In the genomic region with DNA sequence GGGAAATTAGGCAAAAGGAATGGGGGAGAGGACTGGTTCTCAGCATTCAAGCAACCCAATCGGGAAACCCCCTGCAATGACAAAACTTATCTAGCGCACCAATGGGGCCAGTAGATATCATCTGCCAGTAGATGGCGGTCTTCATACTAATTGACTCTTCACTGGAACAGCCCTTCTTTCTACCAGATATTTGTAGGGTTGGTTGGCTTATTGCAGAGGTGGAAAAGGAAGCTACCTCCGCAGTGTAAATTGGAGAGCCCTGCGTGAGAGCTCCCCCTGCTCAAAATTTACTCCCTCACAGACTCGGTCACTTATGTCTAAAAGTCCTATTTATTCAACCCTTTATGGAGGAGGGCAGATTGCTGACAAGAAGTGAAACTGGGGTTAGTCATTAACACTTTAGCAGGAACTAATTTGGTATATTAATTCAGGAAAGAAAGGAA, we compare ENCODE assay signal across 7 cellular contexts.
DNase-seq lines count a peak whose midpoint lies in the region; ATAC-seq and TF ChIP-seq lines count a peak whose summit lies in the region.

No MANE protein-coding gene starts in this region.

- H3K79me2 ChIP-seq in MM.1S (ENCODE audit: low read length) = no peaks in the 10 kb centered on the region

- H3K27me3 Mint-ChIP-seq in dendritic cell treated with granulocyte-macrophage colony-stimulating factor and Interleukin-4, amounts not matched to agents 40 ng/mL and 50 ng/mL, for 4 days = peaks cover 75% of the 10 kb centered on the region

- no peaks in the 10 kb centered on the region; the same call in 1 of the 2 replicates for H3F3A ChIP-seq in MM.1S (ENCODE audit: insufficient read depth, low read length)

- H3K9me3 ChIP-seq in MM.1S (replicated peaks; ENCODE audit: insufficient read depth, low read length) (no peaks in the 10 kb centered on the region), suprapubic skin (no peaks in the 10 kb centered on the region)

- no peak for TF ChIP-seq POLR2A in suprapubic skin (IDR thresholded peaks at IDR 0.05)

- intact Hi-C loops in dendritic cell treated with granulocyte-macrophage colony-stimulating factor and Interleukin-4, amounts not matched to agents 40 ng/mL and 50 ng/mL, for 4 days (cut with micrococcal nuclease) = loop anchor here (1.0 to 10.0 kb wide), 3 partner anchors 110 to 223 kb away; no protein-coding TSS in a partner anchor

- peak overlapping the region; percentile 60; the same call in 1 of the 2 replicates for H3K4me2 ChIP-seq in MM.1S (ENCODE audit: low read depth, low read length)

- no peak overlapping the region for H3K27ac Mint-ChIP-seq in dendritic cell treated with granulocyte-macrophage colony-stimulating factor and Interleukin-4, amounts not matched to agents 40 ng/mL and 50 ng/mL, for 4 days

- no peaks in the 10 kb centered on the region for H3K36me3 Mint-ChIP-seq in dendritic cell treated with granulocyte-macrophage colony-stimulating factor and Interleukin-4, amounts not matched to agents 40 ng/mL and 50 ng/mL, for 4 days (ENCODE audit: low read depth)

- WGBS in suprapubic skin = 43% methylated on average over 6 of the region's 6 CpGs

- peaks cover 51% of the 10 kb centered on the region for H3K4me1 Mint-ChIP-seq in dendritic cell treated with granulocyte-macrophage colony-stimulating factor and Interleukin-4, amounts not matched to agents 40 ng/mL and 50 ng/mL, for 4 days (ENCODE audit: low read depth)

- H3K4me3 ChIP-seq in HFF-Myc (replicated peaks; ENCODE audit: low read depth, low read length) (no peak overlapping the region), MM.1S (ENCODE audit: low read length) (no peak overlapping the region), suprapubic skin (no peak overlapping the region)

- no peak overlapping the region for H2AFZ ChIP-seq in MM.1S (ENCODE audit: low read length)

- TF ChIP-seq EP300 in suprapubic skin (IDR thresholded peaks at IDR 0.05) = no peak

- H3K9ac ChIP-seq in MM.1S (ENCODE audit: low read length) = peak overlapping the region; percentile 33; the same call in 1 of the 2 replicates

- H3K36me3 ChIP-seq in MM.1S (replicated peaks; ENCODE audit: insufficient read depth, low read length) = no peaks in the 10 kb centered on the region
- H3K36me3 ChIP-seq in suprapubic skin = no peaks in the 10 kb centered on the region

- H3K4me3 Mint-ChIP-seq in dendritic cell treated with granulocyte-macrophage colony-stimulating factor and Interleukin-4, amounts not matched to agents 40 ng/mL and 50 ng/mL, for 4 days = peak overlapping the region; percentile 13

- DNase-seq in HFF-Myc (ENCODE audit: extremely low read depth, low read depth) (no peak), MM.1S (peak; percentile 94), midbrain (lab: John Stamatoyannopoulos, UW) (peak; percentile 21), suprapubic skin (ENCODE audit: low spot score in 2 of 2) (no peak)
- DNase-seq in activated CD4-positive, CD25-positive, alpha-beta regulatory T cell treated with anti-CD3 and anti-CD28 coated beads, Interleukin-2, amount 50 U/mL, for 72 hours = peak; percentile 47

- no peaks in the 10 kb centered on the region for H3K9me2 ChIP-seq in MM.1S (replicated peaks; ENCODE audit: insufficient read depth, low read length)

- ATAC-seq in GM18502 (IDR thresholded peaks at IDR 0.05; ENCODE audit: poor library complexity, unreplicated experiment) = peak; percentile 79

- H3K4me1 ChIP-seq in MM.1S (ENCODE audit: low read length) (peaks cover 18% of the 10 kb centered on the region), suprapubic skin (no peaks in the 10 kb centered on the region)

- H4K20me1 ChIP-seq in MM.1S (ENCODE audit: insufficient read depth, low read length) = no peaks in the 10 kb centered on the region

- TF ChIP-seq CTCF in HFF-Myc (IDR thresholded peaks at IDR 0.05; ENCODE audit: low read depth, low read length, missing control alignments) (peak; percentile 69), MM.1S (IDR thresholded peaks at IDR 0.05; ENCODE audit: low read length) (peak; percentile 88), suprapubic skin (IDR thresholded peaks at IDR 0.05) (peak; percentile 7 to 49)

- H3K27ac ChIP-seq in MM.1S (ENCODE audit: low read length) = peak overlapping the region; percentile 53; the same call in 1 of the 2 replicates
- no peak overlapping the region for H3K27ac ChIP-seq in suprapubic skin

- no peaks in the 10 kb centered on the region for H3K9me3 Mint-ChIP-seq in dendritic cell treated with granulocyte-macrophage colony-stimulating factor and Interleukin-4, amounts not matched to agents 40 ng/mL and 50 ng/mL, for 4 days

- H3K27me3 ChIP-seq in MM.1S (replicated peaks; ENCODE audit: insufficient read depth, low read length) = no peaks in the 10 kb centered on the region
- peaks cover 30% of the 10 kb centered on the region for H3K27me3 ChIP-seq in suprapubic skin

Comparison
In these comparisons a context has a peak if more than half of its experiments do, and no peak if none do; other contexts are left out.
1. DNase-seq: peak in MM.1S (single experiment), activated CD4-positive, CD25-positive, alpha-beta regulatory T cell treated with anti-CD3 and anti-CD28 coated beads, Interleukin-2, amount 50 U/mL, for 72 hours (single experiment) and midbrain (single experiment); none in HFF-Myc (single experiment) and suprapubic skin (0 of 2).
2. CTCF ChIP-seq: peak in every context shown above with its lines; median percentile 88 in MM.1S; 69 in HFF-Myc; 28 in suprapubic skin.